ENCODE assay signal across 17 cellular contexts in genomic region chr6:31116661-31117385, GRCh38. TPM values are rescaled to one million over a fixed set of nuclear protein-coding genes. Genes with fewer than 3 reads are reported as not detected.
DNase-seq lines count a peak whose midpoint lies in the region; ATAC-seq and TF ChIP-seq lines count a peak whose summit lies in the region.
"Had no signal": no experiment of that assay in that cellular context is flagged by ENCODE, and none has a peak within 500 bp of the region (broad histone marks: within the 10 kb centered on the region; RNA-seq: fewer than 3 reads in every experiment).

No MANE protein-coding gene starts in this region.

- in situ Hi-C loops in mammary epithelial cell (cut with MboI; ENCODE audit: low sequenced_read_pairs in 2 of 2) = no loop called here

- H3K4me2 ChIP-seq in mammary epithelial cell (ENCODE audit: insufficient read depth, low read depth, low read length) = peak overlapping the region; percentile 78

- dilution Hi-C loops in mammary epithelial cell (cut with HindIII; ENCODE audit: low sequenced_read_pairs) = loop anchor here (10.0 kb wide), 2 partner anchors 292 to 328 kb away; no protein-coding TSS in a partner anchor

- H4K20me1 ChIP-seq in mammary epithelial cell (ENCODE audit: insufficient read depth, low read length) = no peaks in the 10 kb centered on the region

- H3K27ac ChIP-seq in mammary epithelial cell (ENCODE audit: insufficient read depth, low read depth, low read length) = no peak overlapping the region
- H3K27ac ChIP-seq in heart right ventricle = peak overlapping the region in 9 of 10 donors; percentile 24 to 65 (median 55)
- peak overlapping the region in 3 of 4 donors; percentile 59 to 63 (median 60) for H3K27ac ChIP-seq in sigmoid colon
- H3K27ac ChIP-seq in lower lobe of right lung = no peak overlapping the region

- no peak for TF ChIP-seq POLR2A in sigmoid colon (IDR thresholded peaks at IDR 0.05)

- no peak overlapping the region for H2AFZ ChIP-seq in mammary epithelial cell (ENCODE audit: low read depth, low read length)

- 58% methylated on average over 18 of the region's 19 CpGs for WGBS in mammary epithelial cell (ENCODE audit: low coverage, missing lambda C conversion rate)
- WGBS in heart right ventricle, 2 donors = 57 to 59% methylated on average over 19 of the region's 19 CpGs
- 83 to 89% methylated on average over 19 of the region's 19 CpGs for WGBS in sigmoid colon, 2 donors

- no peak for TF ChIP-seq CTCF in mammary epithelial cell (conservative IDR thresholded peaks at IDR 0.05 in 1 of 2, IDR thresholded peaks at IDR 0.05 in 1 of 2; ENCODE audit: extremely low read depth in 1 of 2, insufficient read depth in 1 of 2, low read depth in 1 of 2, low read length in 2 of 2)
- no peak for TF ChIP-seq CTCF in heart right ventricle (IDR thresholded peaks at IDR 0.05)
- TF ChIP-seq CTCF in sigmoid colon (IDR thresholded peaks at IDR 0.05) = no peak
- no peak for TF ChIP-seq CTCF in lower lobe of right lung (IDR thresholded peaks at IDR 0.05)

- DNase-seq in D341Med (ENCODE audit: low spot score) (peak; percentile 19), mammary epithelial cell (no peak), heart right ventricle (peak in 1 of 2 donors; percentile 43), sigmoid colon (no peak), lower lobe of right lung (no peak)
- DNase-seq: activated CD4-positive, CD25-positive, alpha-beta regulatory T cell; caudate nucleus; NCI-H2171; SW 1271 had no signal

- H3K79me2 ChIP-seq in mammary epithelial cell (ENCODE audit: insufficient read depth, low read length) = peaks cover 39% of the 10 kb centered on the region

- no peaks in the 10 kb centered on the region for H3K9me3 ChIP-seq in mammary epithelial cell (replicated peaks; ENCODE audit: insufficient read depth, low read length)
- no peaks in the 10 kb centered on the region for H3K9me3 ChIP-seq in heart right ventricle
- H3K9me3 ChIP-seq in sigmoid colon = no peaks in the 10 kb centered on the region
- no peaks in the 10 kb centered on the region for H3K9me3 ChIP-seq in lower lobe of right lung

- H3K27me3 ChIP-seq in mammary epithelial cell (ENCODE audit: insufficient read depth, low read length) (no peaks in the 10 kb centered on the region), heart right ventricle (no peaks in the 10 kb centered on the region), sigmoid colon (no peaks in the 10 kb centered on the region), lower lobe of right lung (ENCODE audit: low read depth) (no peaks in the 10 kb centered on the region)

- peaks cover 46% of the 10 kb centered on the region for H3K4me1 ChIP-seq in mammary epithelial cell (ENCODE audit: insufficient read depth, low read length)
- H3K4me1 ChIP-seq in heart right ventricle = peaks cover 6 to 55% (median 40%) of the 10 kb centered on the region in 9 donors
- peaks cover 0 to 43% (median 32%) of the 10 kb centered on the region in 4 donors for H3K4me1 ChIP-seq in sigmoid colon
- peaks cover 20% of the 10 kb centered on the region for H3K4me1 ChIP-seq in lower lobe of right lung

- H3K4me3 ChIP-seq in mammary epithelial cell (replicated peaks in 1 of 3; ENCODE audit: insufficient read depth in 1 of 3, low read depth in 2 of 3, low read length in 3 of 3) (peak overlapping the region in 2 of 3 experiments; percentile 7 to 32), heart right ventricle (peak overlapping the region in 7 of 10 donors; percentile 1 to 34 (median 26)), sigmoid colon (peak overlapping the region in 3 of 4 donors; percentile 19 to 36 (median 30)), lower lobe of right lung (no peak overlapping the region)

- no peak for TF ChIP-seq EP300 in sigmoid colon (IDR thresholded peaks at IDR 0.05)

- H3K36me3 ChIP-seq in mammary epithelial cell (ENCODE audit: insufficient read depth, low read length) (no peaks in the 10 kb centered on the region), heart right ventricle (no peaks in the 10 kb centered on the region), sigmoid colon (no peaks in the 10 kb centered on the region), lower lobe of right lung (no peaks in the 10 kb centered on the region)

- CTCF ChIA-PET in mammary epithelial cell (lab: Charles Lee; ENCODE audit: low non-redundant PET) = no interaction called here

- BruUV-seq in mammary epithelial cell (replicated peaks; lab: Mats Ljungman, UMichigan) = no TSS peak

- H3K9ac ChIP-seq in mammary epithelial cell (ENCODE audit: insufficient read depth, low read length) = no peak overlapping the region

- ATAC-seq in heart right ventricle (peak in 7 of 8 donors; percentile 13 to 60 (median 25)), lower lobe of right lung (no peak), GM19328 (IDR thresholded peaks at IDR 0.05; ENCODE audit: unreplicated experiment) (no peak), HG03175 (IDR thresholded peaks at IDR 0.05; ENCODE audit: unreplicated experiment) (no peak), HG02840 (IDR thresholded peaks at IDR 0.05; ENCODE audit: low FRiP score, unreplicated experiment) (no peak)
- ATAC-seq: activated naive CD4-positive, alpha-beta T cell treated with anti-CD3 and anti-CD28 coated beads, Interleukin-2, amount 50 U/mL, for 72 hours; HCT116 had no signal

- intact Hi-C loops in mammary epithelial cell (cut with micrococcal nuclease) (no loop called here), heart right ventricle (cut with DNase I) (no loop called here), sigmoid colon (cut with DNase I) (no loop called here), lower lobe of right lung (cut with DNase I) (no loop called here)

RNA-seq across cellular contexts. Expression of gene PSORS1C1, which starts 2.2 kb away (rescaled TPM):
- total RNA-seq in mammary epithelial cell = 10 to 100 TPM in 1 of 2 donors, 1 to 10 TPM in 1; 3.7 to 19.6 TPM
- polyA plus RNA-seq in mammary epithelial cell = 3.3 TPM
- 6.3 TPM for polyA minus RNA-seq in mammary epithelial cell
- total RNA-seq in heart right ventricle = 1 to 10 TPM in 9 of 10 donors, under 1 TPM in 1; 1.00 to 6.2 (median 3.0) TPM
- polyA plus RNA-seq in heart right ventricle = 1 to 10 TPM in 1 of 2 donors, under 1 TPM in 1; 0.13 to 5.0 TPM
- 1 to 10 TPM in 1 of 4 donors, under 1 TPM in 3; 0.49 to 2.7 (median 0.63) TPM for total RNA-seq in sigmoid colon
- 10 to 100 TPM in 1 of 3 donors, 1 to 10 TPM in 2; 4.2 to 33.3 (median 5.4) TPM for polyA plus RNA-seq in sigmoid colon
- total RNA-seq in lower lobe of right lung = 10.5 TPM
- total RNA-seq: neural crest cell, temporal lobe had no signal

RNA-seq across cellular contexts. Expression of gene CDSN, which starts 3.4 kb away (rescaled TPM):
- total RNA-seq in mammary epithelial cell = 1 to 10 TPM in 1 of 2 donors, under 1 TPM in 1; 0.80 to 1.2 TPM
- polyA plus RNA-seq in mammary epithelial cell = 2.8 TPM
- polyA minus RNA-seq in mammary epithelial cell = 4.7 TPM
- total RNA-seq in heart right ventricle = under 1 TPM in 1 of 10 donors, not detected in 9; 0.11 TPM
- under 1 TPM; 0.01 to 0.15 TPM for polyA plus RNA-seq in heart right ventricle
- total RNA-seq in sigmoid colon = not detected
- polyA plus RNA-seq in sigmoid colon = not detected
- total RNA-seq in lower lobe of right lung = not detected
- total RNA-seq: activated naive CD4-positive, alpha-beta T cell treated with anti-CD3 and anti-CD28 coated beads, Interleukin-2, amount 50 U/mL, for 72 hours; liver; neural crest cell; temporal lobe had no signal
- polyA plus RNA-seq: liver had no signal

RNA-seq across cellular contexts. Expression of gene C6orf15, which starts 4.4 kb away (rescaled TPM):
- total RNA-seq in mammary epithelial cell (1 to 10 TPM in 1 of 2 donors, not detected in 1; 9.3 TPM), heart right ventricle (not detected), sigmoid colon (not detected), lower lobe of right lung (not detected)
- polyA plus RNA-seq in mammary epithelial cell (0.24 TPM), heart right ventricle (not detected), sigmoid colon (not detected)
- polyA minus RNA-seq in mammary epithelial cell = not detected
- total RNA-seq: activated naive CD4-positive, alpha-beta T cell treated with anti-CD3 and anti-CD28 coated beads, Interleukin-2, amount 50 U/mL, for 72 hours; liver; neural crest cell; temporal lobe had no signal
- polyA plus RNA-seq: liver had no signal

RNA-seq across cellular contexts. Expression of gene PSORS1C2, which starts 22.0 kb away (rescaled TPM):
- total RNA-seq in mammary epithelial cell = not detected
- polyA plus RNA-seq in mammary epithelial cell = not detected
- polyA minus RNA-seq in mammary epithelial cell = not detected
- not detected for total RNA-seq in heart right ventricle
- not detected for polyA plus RNA-seq in heart right ventricle
- not detected for total RNA-seq in sigmoid colon
- not detected for polyA plus RNA-seq in sigmoid colon
- not detected for total RNA-seq in lower lobe of right lung
- total RNA-seq: activated naive CD4-positive, alpha-beta T cell treated with anti-CD3 and anti-CD28 coated beads, Interleukin-2, amount 50 U/mL, for 72 hours; liver; neural crest cell; temporal lobe had no signal
- polyA plus RNA-seq: liver had no signal

RNA-seq across cellular contexts. Expression of gene CCHCR1, which starts 40.8 kb away (rescaled TPM):
- total RNA-seq in mammary epithelial cell (10 to 100 TPM; 12.8 to 24.0 TPM), heart right ventricle (10 to 100 TPM in 7 of 10 donors, 1 to 10 TPM in 3; 8.0 to 15.9 (median 12.5) TPM), sigmoid colon (10 to 100 TPM in 3 of 4 donors, 1 to 10 TPM in 1; 8.7 to 20.2 (median 12.7) TPM), lower lobe of right lung (16.5 TPM)
- polyA plus RNA-seq in mammary epithelial cell (15.0 TPM), heart right ventricle (10 to 100 TPM in 1 of 2 donors, 1 to 10 TPM in 1; 9.0 to 11.0 TPM), sigmoid colon (10 to 100 TPM; 11.4 to 39.3 (median 14.8) TPM)
- 15.7 TPM for polyA minus RNA-seq in mammary epithelial cell

Comparison
In these comparisons a context has a peak if more than half of its experiments do, and no peak if none do; other contexts are left out.
1. H3K27ac ChIP-seq: peak in heart right ventricle (9 of 10) and sigmoid colon (3 of 4); none in mammary epithelial cell (single experiment) and lower lobe of right lung (single experiment).
2. ATAC-seq: peak in heart right ventricle (7 of 8); none in lower lobe of right lung (0 of 2), GM19328 (single experiment), HG03175 (single experiment) and HG02840 (single experiment).